Comparison of ENCODE assay signal across 25 cellular contexts in the genomic region with DNA sequence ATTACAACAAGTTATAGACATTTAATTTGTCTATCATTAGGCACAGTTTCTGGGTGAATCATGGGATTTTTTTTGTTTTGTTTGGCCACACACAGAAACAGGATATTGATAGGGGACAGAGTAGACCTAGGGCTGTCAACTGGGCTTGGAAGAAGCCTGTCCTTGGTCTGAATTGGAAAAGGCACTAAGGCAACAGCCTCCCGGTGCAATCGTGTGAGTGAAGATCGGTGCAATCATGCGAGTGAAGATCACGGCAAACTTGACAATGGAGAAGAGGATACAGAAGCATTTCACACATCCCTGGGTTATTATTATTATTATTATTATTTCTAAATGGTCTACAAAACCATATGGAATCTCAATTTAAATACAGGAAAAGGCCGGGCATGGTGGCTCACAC.
A peak's percentile ranks its signal among the peaks of the same experiment; 100 is the strongest.
DNase-seq lines count a peak whose midpoint lies in the region; ATAC-seq and TF ChIP-seq lines count a peak whose summit lies in the region.
"Had no signal": no experiment of that assay in that cellular context is flagged by ENCODE, and none has a peak within 500 bp of the region (broad histone marks: within the 10 kb centered on the region; RNA-seq: fewer than 3 reads in every experiment).

No MANE protein-coding gene starts in this region.

- H2AFZ ChIP-seq in osteoblast (ENCODE audit: low read length): no peak overlapping the region
- H2AFZ ChIP-seq: neural progenitor cell had no signal

- TF ChIP-seq CTCF in coronary artery (IDR thresholded peaks at IDR 0.05): no peak
- TF ChIP-seq CTCF in osteoblast (IDR thresholded peaks at IDR 0.05; ENCODE audit: extremely low read depth, low read depth, low read length): no peak
- TF ChIP-seq CTCF in tibial nerve (IDR thresholded peaks at IDR 0.05): no peak

- H3K27me3 ChIP-seq in SJSA1 (replicated peaks) (no peaks in the 10 kb centered on the region), osteoblast (ENCODE audit: insufficient read depth, low read length) (no peaks in the 10 kb centered on the region), tibial nerve (no peaks in the 10 kb centered on the region)
- H3K27me3 ChIP-seq: neural progenitor cell had no signal

- no peak for TF ChIP-seq POLR2A in tibial nerve (IDR thresholded peaks at IDR 0.05)

- no peak overlapping the region for H3K4me3 ChIP-seq in SJSA1
- H3K4me3 ChIP-seq in coronary artery: peak overlapping the region; percentile 44
- H3K4me3 ChIP-seq in osteoblast (ENCODE audit: insufficient read depth, low read length): no peak overlapping the region
- H3K4me3 ChIP-seq in tibial nerve: peak overlapping the region in 2 of 4 donors; percentile 1 to 16
- H3K4me3 ChIP-seq: neural progenitor cell, thoracic aorta had no signal

- no peaks in the 10 kb centered on the region for H4K20me1 ChIP-seq in osteoblast (ENCODE audit: insufficient read depth, low read length)

- TF ChIP-seq EP300 in tibial nerve (IDR thresholded peaks at IDR 0.05): no peak

- peak overlapping the region; percentile 72 for H3K4me2 ChIP-seq in osteoblast (ENCODE audit: insufficient read depth, low read length)
- H3K4me2 ChIP-seq: neural progenitor cell had no signal

- ATAC-seq in HG02840 (IDR thresholded peaks at IDR 0.05; ENCODE audit: low FRiP score, unreplicated experiment): no peak
- ATAC-seq in HG03469 (IDR thresholded peaks at IDR 0.05; ENCODE audit: unreplicated experiment): no peak
- ATAC-seq: activated naive CD4-positive, alpha-beta T cell treated with anti-CD3 and anti-CD28 coated beads, Interleukin-2, amount 50 U/mL, for 72 hours; HCT116; stimulated activated memory B cell treated with anti-CD40 and anti-IgM and Interleukin-4, amounts not matched to agents 10 μg/mL and 1 μg/mL and 100 μg/mL, for 72 hours had no signal

- no peaks in the 10 kb centered on the region for H3K9me3 ChIP-seq in SJSA1 (replicated peaks)
- peaks cover 3% of the 10 kb centered on the region for H3K9me3 ChIP-seq in osteoblast (ENCODE audit: low read depth, low read length)
- H3K9me3 ChIP-seq in tibial nerve: peaks cover 0 to 7% (median 2%) of the 10 kb centered on the region in 4 donors
- H3K9me3 ChIP-seq: thoracic aorta had no signal

- peaks cover 72% of the 10 kb centered on the region for H3K4me1 ChIP-seq in SJSA1 (replicated peaks)
- peaks cover 48% of the 10 kb centered on the region for H3K4me1 ChIP-seq in osteoblast (ENCODE audit: insufficient read depth, low read length)
- peaks cover 3 to 66% (median 25%) of the 10 kb centered on the region in 4 donors for H3K4me1 ChIP-seq in tibial nerve

- 42 to 45% methylated on average over 6 of the region's 6 CpGs for WGBS in tibial nerve, 2 donors

- no peaks in the 10 kb centered on the region for H3K36me3 ChIP-seq in SJSA1
- H3K36me3 ChIP-seq in osteoblast (ENCODE audit: insufficient read depth, low read length): no peaks in the 10 kb centered on the region
- no peaks in the 10 kb centered on the region for H3K36me3 ChIP-seq in tibial nerve
- H3K36me3 ChIP-seq: neural progenitor cell, thoracic aorta had no signal

- H3K27ac ChIP-seq in SJSA1: peak overlapping the region; percentile 70
- peak overlapping the region in 1 of 2 donors; percentile 82 for H3K27ac ChIP-seq in coronary artery
- H3K27ac ChIP-seq in osteoblast (ENCODE audit: low read depth, low read length): peak overlapping the region; percentile 79
- peak overlapping the region; percentile 60 to 90 (median 79) for H3K27ac ChIP-seq in tibial nerve
- H3K27ac ChIP-seq: neural progenitor cell, thoracic aorta had no signal

- H3K79me2 ChIP-seq in osteoblast (ENCODE audit: insufficient read depth, low read length): no peaks in the 10 kb centered on the region

- DNase-seq in SJSA1 (ENCODE audit: low read depth in 1 of 2, low spot score in 2 of 2): no peak
- DNase-seq in coronary artery (ENCODE audit: low spot score): no peak
- no peak for DNase-seq in osteoblast (ENCODE audit: insufficient read length, low spot score, missing footprints)
- no peak for DNase-seq in tibial nerve (ENCODE audit: low spot score in 2 of 2)
- DNase-seq in T1000 (lab: John Stamatoyannopoulos, UW): no peak
- no peak for DNase-seq in stimulated activated CD4-positive, alpha-beta T cell treated with anti-CD3 and anti-CD28 coated beads, Interleukin-1b, Interleukin-23, amount 100 ng/mL, for 48 hours
- DNase-seq: activated CD4-positive, alpha-beta T cell treated with anti-CD3 and anti-CD28 coated beads, Interleukin-2, amount 50 U/mL, for 1 hour; CD4-positive, alpha-beta memory T cell; DMS153; effector CD8-positive, alpha-beta T cell; foreskin melanocyte; hippocampal formation; immature natural killer cell; NCI-H2081 treated with DMSO at 0.1 percent for 48 hours; NCI-H345; NCI-H774; OCI-M1; stimulated activated CD4-positive, alpha-beta T cell treated with anti-CD3 and anti-CD28 coated beads, Interleukin-4, amount 100 ng/mL, for 1 hour had no signal
